ENCODE assay signal across 8 cellular contexts in genomic region chr5:160009591-160009989, GRCh38. TPM values are rescaled to one million over a fixed set of nuclear protein-coding genes. Genes with fewer than 3 reads are reported as not detected.
DNase-seq lines count a peak whose midpoint lies in the region; ATAC-seq and TF ChIP-seq lines count a peak whose summit lies in the region.

No MANE protein-coding gene starts in this region.

- H4K20me1 ChIP-seq in SK-N-SH (ENCODE audit: insufficient read depth): peaks cover 3% of the 10 kb centered on the region; the same call in 1 of the 2 replicates

- TF ChIP-seq RAD21 in SK-N-SH (IDR thresholded peaks at IDR 0.05; ENCODE audit: low read length): no peak

- H3K27ac ChIP-seq in SK-N-SH (ENCODE audit: low read depth in 2 of 2, low read length in 1 of 2) (peak overlapping the region; percentile 67 to 77; a peak in 1 of 4 replicates), rectal smooth muscle tissue (ENCODE audit: low read depth, low read length) (no peak overlapping the region)

- DNase-seq in activated naive CD4-positive, alpha-beta T cell treated with anti-CD3 and anti-CD28 coated beads, Interleukin-2, amount 10 ng/mL, durations not matched to agents 7 days and 5 days: no peak
- DNase-seq in activated naive CD4-positive, alpha-beta T cell treated with anti-CD3 and anti-CD28 coated beads, Interleukin-2, amount 50 U/mL, for 16 hours: no peak
- DNase-seq in SK-N-SH: peak; percentile 15
- DNase-seq in fibroblast of the aortic adventitia (ENCODE audit: low read depth): no peak
- DNase-seq in KG1 (lab: John Stamatoyannopoulos, UW): no peak

- peak overlapping the region; percentile 97 for H3K4me2 ChIP-seq in SK-N-SH

- CTCF ChIA-PET in activated naive CD4-positive, alpha-beta T cell treated with anti-CD3 and anti-CD28 coated beads, Interleukin-2, amount 10 ng/mL, durations not matched to agents 7 days and 5 days (lab: Charles Lee): interaction anchor here (0.8 to 2.2 kb wide), 4 partner anchors 11 to 853 kb away, joined by 3 to 18 read pairs (median 3); no protein-coding TSS in a partner anchor
- CTCF ChIA-PET in SK-N-SH (lab: Yijun Ruan, JAX): interaction anchor here (1.0 to 3.1 kb wide), 6 partner anchors 12 to 430 kb away, joined by 3 to 19 read pairs (median 4); no protein-coding TSS in a partner anchor

- no peaks in the 10 kb centered on the region for H3K27me3 ChIP-seq in SK-N-SH (ENCODE audit: insufficient read depth)
- H3K27me3 ChIP-seq in rectal smooth muscle tissue (ENCODE audit: control insufficient read depth, insufficient read depth, low read length): no peaks in the 10 kb centered on the region

- H3K9me2 ChIP-seq in SK-N-SH: no peaks in the 10 kb centered on the region

- peak overlapping the region; percentile 99 for H2AFZ ChIP-seq in SK-N-SH (ENCODE audit: low read depth)

- peaks cover 9 to 15% of the 10 kb centered on the region in 2 experiments; a peak in 3 of 4 replicates for H3K4me1 ChIP-seq in SK-N-SH (ENCODE audit: control insufficient read depth in 1 of 2, insufficient read depth in 2 of 2, low read depth in 1 of 2, low read length in 1 of 2)
- peaks cover 2% of the 10 kb centered on the region for H3K4me1 ChIP-seq in rectal smooth muscle tissue (ENCODE audit: control insufficient read depth, insufficient read depth, low read length)

- no peaks in the 10 kb centered on the region for H3K9me3 Mint-ChIP-seq in activated naive CD4-positive, alpha-beta T cell treated with anti-CD3 and anti-CD28 coated beads, Interleukin-2, amount 10 ng/mL, durations not matched to agents 7 days and 5 days

- WGBS in SK-N-SH (ENCODE audit: low lambda C conversion rate): 2% methylated on average over 9 of the region's 11 CpGs

- no peaks in the 10 kb centered on the region for H3F3A ChIP-seq in SK-N-SH (replicated peaks; ENCODE audit: insufficient read depth)

- peak overlapping the region; percentile 69 for H3K9ac ChIP-seq in SK-N-SH
- peak overlapping the region; percentile 33 for H3K9ac ChIP-seq in rectal smooth muscle tissue (ENCODE audit: low read length)

- H3K36me3 ChIP-seq in SK-N-SH (replicated peaks in 1 of 2; ENCODE audit: control insufficient read depth in 1 of 2, insufficient read depth in 2 of 2, low read length in 1 of 2) (peaks cover 24 to 36% of the 10 kb centered on the region in 2 experiments), rectal smooth muscle tissue (ENCODE audit: control insufficient read depth, insufficient read depth, low read length) (no peaks in the 10 kb centered on the region)

- H3K9me3 ChIP-seq in SK-N-SH: no peaks in the 10 kb centered on the region

- peaks cover 15% of the 10 kb centered on the region for H3K36me3 Mint-ChIP-seq in activated naive CD4-positive, alpha-beta T cell treated with anti-CD3 and anti-CD28 coated beads, Interleukin-2, amount 10 ng/mL, durations not matched to agents 7 days and 5 days

- no peak for ATAC-seq in HG02970 (IDR thresholded peaks at IDR 0.05; ENCODE audit: low FRiP score, unreplicated experiment)
- ATAC-seq in HG02852 (IDR thresholded peaks at IDR 0.05; ENCODE audit: unreplicated experiment): no peak

- peak overlapping the region; percentile 97 for H3K27ac Mint-ChIP-seq in activated naive CD4-positive, alpha-beta T cell treated with anti-CD3 and anti-CD28 coated beads, Interleukin-2, amount 10 ng/mL, durations not matched to agents 7 days and 5 days

- H3K4me3 ChIP-seq in SK-N-SH (ENCODE audit: low read depth in 2 of 2, low read length in 1 of 2) (peak overlapping the region; percentile 83 to 94), fibroblast of the aortic adventitia (ENCODE audit: low read depth, low read length) (peak overlapping the region; percentile 99), rectal smooth muscle tissue (ENCODE audit: low read length) (peak overlapping the region; percentile 85)

- peaks cover 26% of the 10 kb centered on the region for H3K4me1 Mint-ChIP-seq in activated naive CD4-positive, alpha-beta T cell treated with anti-CD3 and anti-CD28 coated beads, Interleukin-2, amount 10 ng/mL, durations not matched to agents 7 days and 5 days

- H3K79me2 ChIP-seq in SK-N-SH (ENCODE audit: insufficient read depth): peaks cover 56% of the 10 kb centered on the region

- TF ChIP-seq CTCF in SK-N-SH (IDR thresholded peaks at IDR 0.05) (no peak), fibroblast of the aortic adventitia (IDR thresholded peaks at IDR 0.05; ENCODE audit: insufficient read depth, low read length) (no peak)

- no peaks in the 10 kb centered on the region for H3K27me3 Mint-ChIP-seq in activated naive CD4-positive, alpha-beta T cell treated with anti-CD3 and anti-CD28 coated beads, Interleukin-2, amount 10 ng/mL, durations not matched to agents 7 days and 5 days

- TF ChIP-seq EP300 in SK-N-SH (IDR thresholded peaks at IDR 0.05; ENCODE audit: borderline replicate concordance in 1 of 2, low read depth in 1 of 2, low read length in 1 of 2): no peak

- POLR2A ChIA-PET in SK-N-SH (lab: Yijun Ruan, JAX): interaction anchor here (1.0 kb wide), 2 partner anchors 391 to 405 kb away, joined by 3 read pairs; no protein-coding TSS in a partner anchor

- peak overlapping the region; percentile 90 for H3K4me3 Mint-ChIP-seq in activated naive CD4-positive, alpha-beta T cell treated with anti-CD3 and anti-CD28 coated beads, Interleukin-2, amount 10 ng/mL, durations not matched to agents 7 days and 5 days

TF ChIP-seq in SK-N-SH, 30 proteins besides CTCF, POLR2A, EP300 and RAD21:
- TF ChIP-seq RCOR1 (IDR thresholded peaks at IDR 0.05; ENCODE audit: low read length) (no peak), TAF1 (IDR thresholded peaks at IDR 0.05; ENCODE audit: borderline replicate concordance, low read depth, low read length) (no peak), ELF1 (IDR thresholded peaks at IDR 0.05) (no peak), SIN3A (IDR thresholded peaks at IDR 0.05; ENCODE audit: borderline replicate concordance, low read depth, low read length) (no peak), POLR2AphosphoS5 (IDR thresholded peaks at IDR 0.05; ENCODE audit: low read depth, low read length) (no peak), JUND (IDR thresholded peaks at IDR 0.05) (no peak), MEF2A (IDR thresholded peaks at IDR 0.05; ENCODE audit: borderline replicate concordance, low read depth) (no peak), TCF12 (IDR thresholded peaks at IDR 0.05) (no peak)
TF ChIP-seq in SK-N-SH: peak in this region for 0.

RNA-seq across cellular contexts. Expression of gene TTC1, which starts 0.7 kb away (rescaled TPM):
- polyA plus RNA-seq in SK-N-SH (2012; rRNA removed): 37.0 and 42.1 TPM in 2 replicates
- polyA plus RNA-seq in SK-N-SH (2012; cell fraction: cytosol; rRNA removed): 47.8 and 64.8 TPM in 2 replicates
- polyA plus RNA-seq in SK-N-SH (2012; cell fraction: nucleus; rRNA removed): 23.2 and 23.4 TPM in 2 replicates
- total RNA-seq in fibroblast of the aortic adventitia (ENCODE audit: low replicate concordance): 43.4 and 56.4 TPM in 2 replicates
